ENCODE assay signal across 13 cellular contexts in genomic region chr6:30542915-30543314, GRCh38. TPM values are rescaled to one million over a fixed set of nuclear protein-coding genes. Genes with fewer than 3 reads are reported as not detected.
DNase-seq lines count a peak whose midpoint lies in the region; ATAC-seq and TF ChIP-seq lines count a peak whose summit lies in the region.
"Had no signal": no experiment of that assay in that cellular context is flagged by ENCODE, and none has a peak within 500 bp of the region (broad histone marks: within the 10 kb centered on the region; RNA-seq: fewer than 3 reads in every experiment).

No MANE protein-coding gene starts in this region.

- peak overlapping the region; percentile 79 for H3K27ac Mint-ChIP-seq in activated CD4-positive, alpha-beta T cell treated with anti-CD3 and anti-CD28 coated beads for 36 hours

- H3F3A ChIP-seq in PC-9 (ENCODE audit: insufficient read depth, low read depth) = peaks cover 9% of the 10 kb centered on the region

- H3K9me2 ChIP-seq in PC-9 (ENCODE audit: insufficient read depth) = no peaks in the 10 kb centered on the region

- H2AFZ ChIP-seq in PC-9 = no peak overlapping the region
- H2AFZ ChIP-seq in parathyroid adenoma = no peak overlapping the region
- H2AFZ ChIP-seq: hepatocyte had no signal

- H3K27me3 ChIP-seq in PC-9 (ENCODE audit: insufficient read depth, low read depth) (no peaks in the 10 kb centered on the region), parathyroid adenoma (ENCODE audit: control insufficient read depth, insufficient read depth, low read length) (no peaks in the 10 kb centered on the region)
- no peaks in the 10 kb centered on the region for H3K27me3 ChIP-seq in effector memory CD4-positive, alpha-beta T cell (replicated peaks; ENCODE audit: control insufficient read depth, insufficient read depth, low read length, poor library complexity, severe bottlenecking)
- H3K27me3 ChIP-seq: hepatocyte, SJSA1 had no signal

- no peak overlapping the region for H3K27ac ChIP-seq in PC-9
- H3K27ac ChIP-seq in effector memory CD4-positive, alpha-beta T cell (ENCODE audit: insufficient read depth, low read length, poor library complexity, severe bottlenecking) = peak overlapping the region; percentile 65
- peak overlapping the region; percentile 18 for H3K27ac ChIP-seq in parathyroid adenoma
- H3K27ac ChIP-seq: A549, hepatocyte, KMS-11, SJSA1 had no signal

- no peak overlapping the region for H3K9ac ChIP-seq in parathyroid adenoma
- H3K9ac ChIP-seq: KMS-11 had no signal

- H3K9me3 ChIP-seq in PC-9 (ENCODE audit: insufficient read depth, low read depth) (no peaks in the 10 kb centered on the region), parathyroid adenoma (ENCODE audit: control insufficient read depth, low read length) (no peaks in the 10 kb centered on the region)
- no peaks in the 10 kb centered on the region for H3K9me3 ChIP-seq in effector memory CD4-positive, alpha-beta T cell (ENCODE audit: control insufficient read depth, low read length)
- H3K9me3 ChIP-seq: A549, SJSA1 had no signal

- H3K4me3 Mint-ChIP-seq in activated CD4-positive, alpha-beta T cell treated with anti-CD3 and anti-CD28 coated beads for 36 hours = peak overlapping the region; percentile 59

- peaks cover 13% of the 10 kb centered on the region for H3K36me3 Mint-ChIP-seq in activated CD4-positive, alpha-beta T cell treated with anti-CD3 and anti-CD28 coated beads for 36 hours (ENCODE audit: low read depth)

- no peak overlapping the region for H3K4me3 ChIP-seq in PC-9
- peak overlapping the region; percentile 53 for H3K4me3 ChIP-seq in effector memory CD4-positive, alpha-beta T cell (ENCODE audit: insufficient read depth, low read depth, low read length, poor library complexity, severe bottlenecking)
- H3K4me3 ChIP-seq in parathyroid adenoma (ENCODE audit: low read depth, low read length) = no peak overlapping the region
- H3K4me3 ChIP-seq: A549, hepatocyte, SJSA1 had no signal

- no peaks in the 10 kb centered on the region for H3K79me2 ChIP-seq in PC-9 (ENCODE audit: low read depth)
- no peaks in the 10 kb centered on the region for H3K79me2 ChIP-seq in parathyroid adenoma
- H3K79me2 ChIP-seq: hepatocyte had no signal

- H3K4me1 Mint-ChIP-seq in activated CD4-positive, alpha-beta T cell treated with anti-CD3 and anti-CD28 coated beads for 36 hours = peaks cover 36% of the 10 kb centered on the region

- POLR2A ChIA-PET in activated CD4-positive, alpha-beta T cell treated with anti-CD3 and anti-CD28 coated beads for 36 hours (lab: Charles Lee) = interaction anchor here (1.3 to 2.0 kb wide), 4 partner anchors 12 to 61 kb away, joined by 5 to 8 read pairs (median 7); partner anchors contain the start of gene PRR3
- POLR2A ChIA-PET in PC-9 (lab: Charles Lee; ENCODE audit: unreplicated experiment) = no interaction called here

- peak; percentile 19; the same call in 1 of the 2 replicates for TF ChIP-seq CTCF in PC-9 (conservative IDR thresholded peaks at IDR 0.05)
- no peak for TF ChIP-seq CTCF in parathyroid adenoma (IDR thresholded peaks at IDR 0.05)

- DNase-seq in activated CD4-positive, alpha-beta T cell treated with anti-CD3 and anti-CD28 coated beads for 36 hours = no peak
- no peak for DNase-seq in activated CD4-positive, alpha-beta T cell treated with anti-CD3 and anti-CD28 coated beads, Interleukin-2, amount 50 U/mL, for 1 hour
- DNase-seq in PC-9 (no peak), UCSD-AML1 (lab: John Stamatoyannopoulos, UW; ENCODE audit: unreplicated experiment) (no peak)
- no peak for DNase-seq in effector memory CD4-positive, alpha-beta T cell
- no peak for DNase-seq in stimulated activated CD4-positive, alpha-beta T cell treated with anti-CD3 and anti-CD28 coated beads, Interleukin-15, amount 100 ng/mL, for 24 hours
- DNase-seq: activated CD8-positive, alpha-beta memory T cell treated with anti-CD3 and anti-CD28 coated beads, Interleukin-2, amount 50 U/mL, for 48 hours had no signal

- H3K27me3 Mint-ChIP-seq in activated CD4-positive, alpha-beta T cell treated with anti-CD3 and anti-CD28 coated beads for 36 hours = no peaks in the 10 kb centered on the region

- H4K20me1 ChIP-seq in PC-9 (ENCODE audit: insufficient read depth) = no peaks in the 10 kb centered on the region

- ATAC-seq in activated CD4-positive, alpha-beta T cell treated with anti-CD3 and anti-CD28 coated beads for 36 hours = no peak
- ATAC-seq in GM19035 (IDR thresholded peaks at IDR 0.05; ENCODE audit: unreplicated experiment) = no peak

- BruUV-seq in PC-9 (replicated peaks; lab: Mats Ljungman, UMichigan) = no TSS peak

- CTCF ChIA-PET in activated CD4-positive, alpha-beta T cell treated with anti-CD3 and anti-CD28 coated beads for 36 hours (lab: Charles Lee) = interaction anchor here (0.6 to 15.2 kb wide), 21 partner anchors 8 to 340 kb away, joined by 3 to 386 read pairs (median 14); partner anchors contain the start of genes ABCF1, GNL1 and PRR3
- CTCF ChIA-PET in PC-9 (lab: Charles Lee) = no interaction called here

- intact Hi-C loops in activated CD4-positive, alpha-beta T cell treated with anti-CD3 and anti-CD28 coated beads for 36 hours (cut with DNase I, micrococcal nuclease) = loop anchor here in 1 of 2 experiments (2.0 kb wide), 1 partner anchor 54 kb away; no protein-coding TSS in a partner anchor
- intact Hi-C loops in PC-9 (cut with micrococcal nuclease; ENCODE audit: unreplicated experiment) = loop anchor here (5.0 kb wide), 3 partner anchors 186 to 544 kb away; no protein-coding TSS in a partner anchor

- H3K4me2 ChIP-seq in PC-9 (no peak overlapping the region), parathyroid adenoma (ENCODE audit: low read length) (no peak overlapping the region)
- H3K4me2 ChIP-seq: A549, hepatocyte, KMS-11 had no signal

- H3K36me3 ChIP-seq in PC-9 (ENCODE audit: low read depth) (0 out of 2 replicates have a peak, but pooled peaks cover 6% of the 10 kb centered on the region), parathyroid adenoma (ENCODE audit: control insufficient read depth, insufficient read depth, low read length) (no peaks in the 10 kb centered on the region)
- peaks cover 13% of the 10 kb centered on the region for H3K36me3 ChIP-seq in effector memory CD4-positive, alpha-beta T cell (ENCODE audit: control insufficient read depth, insufficient read depth, low read length)

- H3K4me1 ChIP-seq in PC-9 (replicated peaks; ENCODE audit: insufficient read depth) (peaks cover 6% of the 10 kb centered on the region; the same call in 1 of the 2 replicates), parathyroid adenoma (no peaks in the 10 kb centered on the region)
- peaks cover 29% of the 10 kb centered on the region for H3K4me1 ChIP-seq in effector memory CD4-positive, alpha-beta T cell (ENCODE audit: control insufficient read depth, insufficient read depth, low read length, poor library complexity, severe bottlenecking)
- H3K4me1 ChIP-seq: A549, SJSA1 had no signal

- H3K9me3 Mint-ChIP-seq in activated CD4-positive, alpha-beta T cell treated with anti-CD3 and anti-CD28 coated beads for 36 hours (ENCODE audit: low read depth) = no peaks in the 10 kb centered on the region

RNA-seq across cellular contexts. Expression of gene GNL1, which starts 13.4 kb away (rescaled TPM):
- total RNA-seq in activated CD4-positive, alpha-beta T cell treated with anti-CD3 and anti-CD28 coated beads for 36 hours = 100 to 1,000 TPM in 1 of 2 experiments, 10 to 100 TPM in 1; 91.3 to 104 TPM
- total RNA-seq in PC-9 (2021) = 114 and 123 TPM in 2 replicates

RNA-seq across cellular contexts. Expression of gene PRR3, which starts 14.2 kb away (rescaled TPM):
- total RNA-seq in activated CD4-positive, alpha-beta T cell treated with anti-CD3 and anti-CD28 coated beads for 36 hours = 10 to 100 TPM; 29.4 to 45.8 TPM
- total RNA-seq in PC-9 (2021) = 14.7 and 16.9 TPM in 2 replicates

RNA-seq across cellular contexts. Expression of gene ABCF1, which starts 28.3 kb away (rescaled TPM):
- 100 to 1,000 TPM in 1 of 2 experiments, 10 to 100 TPM in 1; 100.0 to 105 TPM for total RNA-seq in activated CD4-positive, alpha-beta T cell treated with anti-CD3 and anti-CD28 coated beads for 36 hours
- total RNA-seq in PC-9 (2021) = 64.0 and 73.7 TPM in 2 replicates

RNA-seq across cellular contexts. Expression of gene HLA-E, which starts 53.6 kb away (rescaled TPM):
- 100 to 1,000 TPM; 451 to 502 TPM for total RNA-seq in activated CD4-positive, alpha-beta T cell treated with anti-CD3 and anti-CD28 coated beads for 36 hours
- 125 and 160 TPM in 2 replicates for total RNA-seq in PC-9 (2021)
